ENCODE assay signal across 9 cellular contexts in the genomic region with DNA sequence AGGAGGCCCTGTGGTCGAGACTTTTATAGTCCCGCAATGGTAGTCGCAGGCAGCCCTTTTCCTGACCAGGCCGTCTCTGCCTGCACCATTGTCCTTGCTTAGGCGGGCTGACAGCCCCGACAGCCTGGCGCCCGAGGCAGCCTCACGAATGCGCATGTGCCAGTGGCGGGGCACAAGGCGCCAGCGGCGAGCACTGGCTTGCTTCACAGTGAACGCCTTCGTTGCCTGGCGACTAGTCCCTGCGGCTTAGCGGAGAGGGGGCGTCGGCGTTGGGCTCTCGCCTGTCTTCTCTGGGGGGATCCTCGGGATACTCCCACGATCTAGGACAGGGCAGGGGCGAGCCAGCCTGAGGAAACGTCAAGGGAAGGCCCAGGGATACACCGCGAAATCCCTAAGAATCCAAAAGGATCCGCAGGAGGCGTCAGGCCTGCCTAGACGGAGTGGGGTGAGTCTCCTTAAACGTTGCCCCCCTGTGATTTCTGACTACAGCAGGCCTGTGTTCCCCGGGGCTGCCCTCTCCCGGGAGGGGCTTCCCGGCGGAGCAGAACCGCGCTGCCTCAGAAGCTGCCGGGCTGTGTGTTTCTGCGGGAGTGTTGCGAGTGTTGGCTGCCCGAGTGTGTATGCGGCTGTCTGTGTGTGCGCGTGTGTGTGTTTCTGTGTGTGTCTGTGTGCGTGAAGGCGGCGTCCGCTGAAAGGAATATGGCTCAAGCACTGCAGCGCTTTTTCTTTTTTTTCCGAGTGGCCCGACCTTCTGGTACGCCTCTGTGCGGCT. TPM values are rescaled to one million over a fixed set of nuclear protein-coding genes. Genes with fewer than 3 reads are reported as not detected.
DNase-seq lines count a peak whose midpoint lies in the region; ATAC-seq and TF ChIP-seq lines count a peak whose summit lies in the region.
"Had no signal": no experiment of that assay in that cellular context is flagged by ENCODE, and none has a peak within 500 bp of the region (broad histone marks: within the 10 kb centered on the region; RNA-seq: fewer than 3 reads in every experiment).

No MANE protein-coding gene starts in this region.

- ATAC-seq in SK-N-SH treated with all-trans-retinoic acid at 6 μM for 48 hours: no peak
- ATAC-seq in GM18858 (IDR thresholded peaks at IDR 0.05; ENCODE audit: unreplicated experiment): no peak
- no peak for ATAC-seq in GM19351 (IDR thresholded peaks at IDR 0.05; ENCODE audit: unreplicated experiment)

- H3K79me2 ChIP-seq in SK-N-SH (ENCODE audit: insufficient read depth): no peaks in the 10 kb centered on the region

- H3K9me2 ChIP-seq in SK-N-SH: no peaks in the 10 kb centered on the region

- no peak overlapping the region for H2AFZ ChIP-seq in SK-N-SH (ENCODE audit: low read depth)

- TF ChIP-seq RAD21 in SK-N-SH (IDR thresholded peaks at IDR 0.05; ENCODE audit: low read length): no peak

- POLR2A ChIA-PET in SK-N-SH (lab: Yijun Ruan, JAX): no interaction called here

- H3K36me3 ChIP-seq in SK-N-SH (replicated peaks in 1 of 2; ENCODE audit: control insufficient read depth in 1 of 2, insufficient read depth in 2 of 2, low read length in 1 of 2) (no peaks in the 10 kb centered on the region), iPS-15b (ENCODE audit: control insufficient read depth, insufficient read depth, low read length) (no peaks in the 10 kb centered on the region)

- H4K20me1 ChIP-seq in SK-N-SH (ENCODE audit: insufficient read depth): no peaks in the 10 kb centered on the region

- H3K27me3 ChIP-seq in SK-N-SH (ENCODE audit: insufficient read depth): no peaks in the 10 kb centered on the region; the same call in 1 of the 2 replicates
- peaks cover 75% of the 10 kb centered on the region for H3K27me3 ChIP-seq in iPS-15b (ENCODE audit: control insufficient read depth, insufficient read depth, low read length)

- CTCF ChIA-PET in SK-N-SH (lab: Yijun Ruan, JAX): no interaction called here

- H3K9ac ChIP-seq in SK-N-SH (no peak overlapping the region), iPS-15b (ENCODE audit: low read depth, low read length) (peak overlapping the region; percentile 37)

- DNase-seq in SK-N-SH (peak; percentile 41), astrocyte of the spinal cord (ENCODE audit: low read depth, low spot score) (no peak), KBM-7 (no peak)

- no peaks in the 10 kb centered on the region; a peak in 1 of 4 replicates for H3K4me1 ChIP-seq in SK-N-SH (ENCODE audit: control insufficient read depth in 1 of 2, insufficient read depth in 2 of 2, low read depth in 1 of 2, low read length in 1 of 2)
- peaks cover 4% of the 10 kb centered on the region for H3K4me1 ChIP-seq in iPS-15b (ENCODE audit: control insufficient read depth, insufficient read depth, low read length)

- no peak overlapping the region for H3K4me2 ChIP-seq in SK-N-SH

- TF ChIP-seq EP300 in SK-N-SH (IDR thresholded peaks at IDR 0.05; ENCODE audit: borderline replicate concordance in 1 of 2, low read depth in 1 of 2, low read length in 1 of 2): no peak

- H3K4me3 ChIP-seq in SK-N-SH (ENCODE audit: low read depth in 2 of 2, low read length in 1 of 2) (no peak overlapping the region; a peak in 1 of 4 replicates), astrocyte of the spinal cord (ENCODE audit: low read depth, low read length) (peak overlapping the region; percentile 15), iPS-15b (ENCODE audit: low read depth, low read length) (peak overlapping the region; percentile 80), skin epidermis (peak overlapping the region; percentile 34 to 59 (median 47))

- H3K9me3 ChIP-seq in SK-N-SH: no peaks in the 10 kb centered on the region
- no peaks in the 10 kb centered on the region for H3K9me3 ChIP-seq in iPS-15b (ENCODE audit: control insufficient read depth, insufficient read depth, low read length)

- H3F3A ChIP-seq in SK-N-SH (replicated peaks; ENCODE audit: insufficient read depth): no peaks in the 10 kb centered on the region

- TF ChIP-seq CTCF in SK-N-SH (IDR thresholded peaks at IDR 0.05) (no peak), astrocyte of the spinal cord (IDR thresholded peaks at IDR 0.05; ENCODE audit: low read depth, low read length) (no peak)

- H3K27ac ChIP-seq in SK-N-SH (ENCODE audit: low read depth in 2 of 2, low read length in 1 of 2): no peak overlapping the region
- peak overlapping the region in 19 of 21 experiments; percentile 5 to 87 (median 66) for H3K27ac ChIP-seq in skin epidermis
- H3K27ac ChIP-seq: C4-2B had no signal

- in situ Hi-C loops in astrocyte of the spinal cord (cut with HindIII; ENCODE audit: low sequenced_read_pairs): no loop called here
- in situ Hi-C loops in KBM-7 (cut with MboI; ENCODE audit: low pct_unique_long_range_greater_than_20kb, low sequenced_read_pairs): no loop called here

- 46% methylated on average over 47 of the region's 55 CpGs for WGBS in SK-N-SH (ENCODE audit: low lambda C conversion rate)

TF ChIP-seq in SK-N-SH, 30 proteins besides CTCF, POLR2A, EP300 and RAD21 (continues in another document):
- TF ChIP-seq SIN3A (IDR thresholded peaks at IDR 0.05; ENCODE audit: borderline replicate concordance, low read depth, low read length) (no peak), GATA2 (CRISPR knock-in tag; IDR thresholded peaks at IDR 0.05) (no peak), RCOR1 (IDR thresholded peaks at IDR 0.05; ENCODE audit: low read length) (no peak), FOXJ3 (CRISPR knock-in tag; IDR thresholded peaks at IDR 0.05) (no peak)
- TF ChIP-seq, protein P1, sequence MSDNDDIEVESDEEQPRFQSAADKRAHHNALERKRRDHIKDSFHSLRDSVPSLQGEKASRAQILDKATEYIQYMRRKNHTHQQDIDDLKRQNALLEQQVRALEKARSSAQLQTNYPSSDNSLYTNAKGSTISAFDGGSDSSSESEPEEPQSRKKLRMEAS (IDR thresholded peaks at IDR 0.05; ENCODE audit: low read depth): no peak
- TF ChIP-seq, protein P2, sequence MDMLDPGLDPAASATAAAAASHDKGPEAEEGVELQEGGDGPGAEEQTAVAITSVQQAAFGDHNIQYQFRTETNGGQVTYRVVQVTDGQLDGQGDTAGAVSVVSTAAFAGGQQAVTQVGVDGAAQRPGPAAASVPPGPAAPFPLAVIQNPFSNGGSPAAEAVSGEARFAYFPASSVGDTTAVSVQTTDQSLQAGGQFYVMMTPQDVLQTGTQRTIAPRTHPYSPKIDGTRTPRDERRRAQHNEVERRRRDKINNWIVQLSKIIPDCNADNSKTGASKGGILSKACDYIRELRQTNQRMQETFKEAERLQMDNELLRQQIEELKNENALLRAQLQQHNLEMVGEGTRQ (IDR thresholded peaks at IDR 0.05; ENCODE audit: borderline replicate concordance, low read depth, low read length): no peak

TF ChIP-seq in SK-N-SH treated with all-trans-retinoic acid at 6 μM for 48 hours, 23 proteins besides CTCF, POLR2A, EP300 and RAD21:
- no peak for TF ChIP-seq TOX (CRISPR knock-in tag; IDR thresholded peaks at IDR 0.05; ENCODE audit: borderline replicate concordance)
- TF ChIP-seq GLIS3 (CRISPR knock-in tag; IDR thresholded peaks at IDR 0.05): no peak
- no peak for TF ChIP-seq ZNF70 (CRISPR knock-in tag; IDR thresholded peaks at IDR 0.05)
- no peak for TF ChIP-seq BACH2 (CRISPR knock-in tag; IDR thresholded peaks at IDR 0.05; ENCODE audit: borderline replicate concordance)
- no peak for TF ChIP-seq ZNF565 (CRISPR knock-in tag; conservative IDR thresholded peaks at IDR 0.05; ENCODE audit: low read depth)
- TF ChIP-seq RARB (CRISPR knock-in tag; IDR thresholded peaks at IDR 0.05): no peak
- no peak for TF ChIP-seq ESRRG (CRISPR knock-in tag; IDR thresholded peaks at IDR 0.05)
- TF ChIP-seq ISL1 (CRISPR knock-in tag; IDR thresholded peaks at IDR 0.05): no peak
- TF ChIP-seq ZC3H10 (CRISPR knock-in tag; IDR thresholded peaks at IDR 0.05): no peak

RNA-seq across cellular contexts. Expression of a gene that starts 20.5 kb away (rescaled TPM):
- 2.3 and 3.0 TPM in 2 replicates for polyA plus RNA-seq in SK-N-SH (2012; rRNA removed)
- polyA plus RNA-seq in SK-N-SH (2012; cell fraction: cytosol; rRNA removed): 2.8 and 3.1 TPM in 2 replicates
- 1.1 and 2.0 TPM in 2 replicates for polyA plus RNA-seq in SK-N-SH (2012; cell fraction: nucleus; rRNA removed)

Comparison
In these comparisons a context has a peak if more than half of its experiments do, and no peak if none do; other contexts are left out.
1. H3K27ac ChIP-seq: peak in skin epidermis (19 of 21); none in SK-N-SH (0 of 2).
2. H3K4me3 ChIP-seq: peak in astrocyte of the spinal cord (single experiment), iPS-15b (single experiment) and skin epidermis (7 of 7); none in SK-N-SH (0 of 2).